ENCODE assay signal across 12 cellular contexts in the genomic region with DNA sequence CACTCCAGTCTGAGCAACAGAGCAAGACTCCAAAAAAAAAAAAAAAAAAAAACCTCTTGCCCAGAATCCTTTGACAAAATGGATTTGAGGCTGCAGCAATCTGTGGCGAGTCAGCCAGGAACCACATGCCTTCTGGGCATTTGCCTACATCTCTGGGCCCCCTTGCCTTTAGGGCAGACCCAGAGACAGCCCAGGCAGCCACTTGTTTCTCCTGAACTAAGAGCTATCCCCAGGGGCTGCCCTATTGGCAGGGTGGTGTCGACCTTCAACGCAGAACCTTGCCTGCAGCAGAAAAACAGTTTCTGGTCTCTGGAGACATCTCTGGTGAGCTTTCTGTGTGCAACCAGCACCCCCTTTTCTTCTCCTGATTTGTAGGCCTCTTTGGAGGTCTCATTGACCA.
"Had no signal": no experiment of that assay in that cellular context is flagged by ENCODE, and none has a peak within 500 bp of the region (broad histone marks: within the 10 kb centered on the region; RNA-seq: fewer than 3 reads in every experiment).

No MANE protein-coding gene starts in this region.

- H3K27ac ChIP-seq: coronary artery, gastroesophageal sphincter, upper lobe of left lung had no signal

- H3K4me3 ChIP-seq: coronary artery, gastroesophageal sphincter, upper lobe of left lung had no signal

- ATAC-seq: gastroesophageal sphincter had no signal

- H3K4me1 ChIP-seq: gastroesophageal sphincter, upper lobe of left lung had no signal

- H3K27me3 ChIP-seq: gastroesophageal sphincter, upper lobe of left lung had no signal

- H3K9me3 ChIP-seq: gastroesophageal sphincter, upper lobe of left lung had no signal

- H3K36me3 ChIP-seq: gastroesophageal sphincter, upper lobe of left lung had no signal

- DNase-seq: activated B cell treated with CpG ODN at 0.5 μM for 24 hours; activated CD4-positive, alpha-beta T cell treated with anti-CD3 and anti-CD28 coated beads, Interleukin-2, amount 10 ng/mL, durations not matched to agents 7 days and 5 days; activated naive CD4-positive, alpha-beta T cell treated with anti-CD3 and anti-CD28 coated beads, Interleukin-2, amount 50 U/mL, for 16 hours; central memory CD4-positive, alpha-beta T cell; effector CD4-positive, alpha-beta T cell; midbrain; stimulated activated CD4-positive, alpha-beta T cell treated with anti-CD3 and anti-CD28 coated beads, Interleukin-2, amount 100 ng/mL, for 24 hours; stimulated activated naive CD4-positive, alpha-beta T cell; substantia nigra; upper lobe of left lung had no signal
